Comparison of ENCODE assay signal across 21 cellular contexts in genomic region chr16:72837846-72838661, GRCh38.
DNase-seq lines count a peak whose midpoint lies in the region; ATAC-seq and TF ChIP-seq lines count a peak whose summit lies in the region.
"Had no signal": no experiment of that assay in that cellular context is flagged by ENCODE, and none has a peak within 500 bp of the region (broad histone marks: within the 10 kb centered on the region; RNA-seq: fewer than 3 reads in every experiment).

No MANE protein-coding gene starts in this region.

- no peak overlapping the region for H3K4me3 Mint-ChIP-seq in activated naive CD8-positive, alpha-beta T cell treated with anti-CD3 and anti-CD28 coated beads, Interleukin-2, amount 50 U/mL, for 24 hours
- H3K4me3 Mint-ChIP-seq: activated CD4-positive, alpha-beta T cell treated with anti-CD3 and anti-CD28 coated beads, Interleukin-2, amount 10 ng/mL, durations not matched to agents 24 days and 14 days; activated naive CD4-positive, alpha-beta T cell treated with anti-CD3 and anti-CD28 coated beads for 36 hours; activated T-cell treated with anti-CD3 and anti-CD28 coated beads, Interleukin-2, amount 50 U/mL, for 72 hours; T-helper 1 cell treated with Interleukin-12 subunit alpha and Interleukin-12 subunit beta and Interleukin-4 antibody, amounts not matched to agents 30 μg/mL and 1 μg/mL, for 36 hours had no signal

- no peak overlapping the region for H3K4me3 ChIP-seq in H7 (ENCODE audit: insufficient read depth, low read depth, low read length)
- H3K4me3 ChIP-seq in astrocyte of the cerebellum (ENCODE audit: low read depth, low read length), result no peak overlapping the region
- H3K4me3 ChIP-seq: BLaER1, GM23248, ovary, right lobe of liver had no signal

- no peaks in the 10 kb centered on the region for H3K27me3 Mint-ChIP-seq in activated naive CD8-positive, alpha-beta T cell treated with anti-CD3 and anti-CD28 coated beads, Interleukin-2, amount 50 U/mL, for 24 hours

- H3K27me3 ChIP-seq in H7 (ENCODE audit: control insufficient read depth, insufficient read depth, low read length), result no peaks in the 10 kb centered on the region
- H3K27me3 ChIP-seq: BLaER1, ovary, right lobe of liver had no signal

- H3K36me3 Mint-ChIP-seq in activated naive CD8-positive, alpha-beta T cell treated with anti-CD3 and anti-CD28 coated beads, Interleukin-2, amount 50 U/mL, for 24 hours (ENCODE audit: low read depth), result no peaks in the 10 kb centered on the region

- peak; percentile 52 for DNase-seq in H7
- DNase-seq in astrocyte of the cerebellum (ENCODE audit: low read depth), result peak; percentile 53
- peak; percentile 36 for DNase-seq in iPS-NIHi7 (ENCODE audit: extremely low spot score)
- DNase-seq in posterior vena cava (ENCODE audit: low spot score), result peak; percentile 55
- DNase-seq in activated naive CD8-positive, alpha-beta T cell treated with anti-CD3 and anti-CD28 coated beads, Interleukin-2, amount 50 U/mL, for 24 hours, result no peak
- no peak for DNase-seq in activated CD4-positive, CD25-positive, alpha-beta regulatory T cell treated with anti-CD3 and anti-CD28 coated beads, Interleukin-2, amount 50 U/mL, for 72 hours
- no peak for DNase-seq in NCI-H1092 treated with DMSO at 0.1 percent for 48 hours (lab: John Stamatoyannopoulos, UW)
- DNase-seq in effector CD4-positive, alpha-beta T cell, result no peak
- DNase-seq: activated CD4-positive, alpha-beta T cell treated with anti-CD3 and anti-CD28 coated beads, Interleukin-2, amount 10 ng/mL, durations not matched to agents 24 days and 14 days; activated naive CD4-positive, alpha-beta T cell treated with anti-CD3 and anti-CD28 coated beads for 36 hours; activated T-cell treated with anti-CD3 and anti-CD28 coated beads, Interleukin-2, amount 50 U/mL, for 72 hours; anterior cingulate cortex; GM23248; head of caudate nucleus; NCI-H69; ovary; right lobe of liver; stimulated activated CD4-positive, alpha-beta T cell treated with anti-CD3 and anti-CD28 coated beads, Interleukin-15, amount 100 ng/mL, for 24 hours; substantia nigra had no signal

- in situ Hi-C loops in astrocyte of the cerebellum (cut with HindIII; ENCODE audit: low sequenced_read_pairs), result no loop called here

- ATAC-seq in activated naive CD8-positive, alpha-beta T cell treated with anti-CD3 and anti-CD28 coated beads, Interleukin-2, amount 50 U/mL, for 24 hours, result no peak
- ATAC-seq: activated T-cell treated with anti-CD3 and anti-CD28 coated beads, Interleukin-2, amount 50 U/mL, for 72 hours; right lobe of liver had no signal

- peak; percentile 35 for TF ChIP-seq CTCF in astrocyte of the cerebellum (IDR thresholded peaks at IDR 0.05; ENCODE audit: low read depth, low read length, missing control alignments)

- H3K4me1 Mint-ChIP-seq in activated naive CD8-positive, alpha-beta T cell treated with anti-CD3 and anti-CD28 coated beads, Interleukin-2, amount 50 U/mL, for 24 hours, result no peaks in the 10 kb centered on the region

- no peaks in the 10 kb centered on the region for H3K9me3 Mint-ChIP-seq in activated naive CD8-positive, alpha-beta T cell treated with anti-CD3 and anti-CD28 coated beads, Interleukin-2, amount 50 U/mL, for 24 hours
- H3K9me3 Mint-ChIP-seq: activated CD4-positive, alpha-beta T cell treated with anti-CD3 and anti-CD28 coated beads, Interleukin-2, amount 10 ng/mL, durations not matched to agents 24 days and 14 days; activated naive CD4-positive, alpha-beta T cell treated with anti-CD3 and anti-CD28 coated beads for 36 hours; activated T-cell treated with anti-CD3 and anti-CD28 coated beads, Interleukin-2, amount 50 U/mL, for 72 hours; T-helper 1 cell treated with Interleukin-12 subunit alpha and Interleukin-12 subunit beta and Interleukin-4 antibody, amounts not matched to agents 30 μg/mL and 1 μg/mL, for 36 hours had no signal

- H3K27ac Mint-ChIP-seq in activated naive CD8-positive, alpha-beta T cell treated with anti-CD3 and anti-CD28 coated beads, Interleukin-2, amount 50 U/mL, for 24 hours, result no peak overlapping the region
- H3K27ac Mint-ChIP-seq: activated CD4-positive, alpha-beta T cell treated with anti-CD3 and anti-CD28 coated beads, Interleukin-2, amount 10 ng/mL, durations not matched to agents 24 days and 14 days; activated naive CD4-positive, alpha-beta T cell treated with anti-CD3 and anti-CD28 coated beads for 36 hours; activated T-cell treated with anti-CD3 and anti-CD28 coated beads, Interleukin-2, amount 50 U/mL, for 72 hours; T-helper 1 cell treated with Interleukin-12 subunit alpha and Interleukin-12 subunit beta and Interleukin-4 antibody, amounts not matched to agents 30 μg/mL and 1 μg/mL, for 36 hours had no signal

- intact Hi-C loops in posterior vena cava (cut with DNase I), result loop anchor here (10.0 kb wide), 3 partner anchors 117 to 357 kb away; partner anchors contain the start of gene ZFHX3 (in 1 of the 2)

- no peaks in the 10 kb centered on the region for H3K36me3 ChIP-seq in H7 (replicated peaks; ENCODE audit: control insufficient read depth, insufficient read depth, low read length)
- H3K36me3 ChIP-seq: BLaER1, ovary, right lobe of liver had no signal

Comparison
In these comparisons a context has a peak if more than half of its experiments do, and no peak if none do; other contexts are left out.
1. DNase-seq: peak in H7 (single experiment), astrocyte of the cerebellum (single experiment), iPS-NIHi7 (single experiment) and posterior vena cava (single experiment); none in activated naive CD8-positive, alpha-beta T cell treated with anti-CD3 and anti-CD28 coated beads, Interleukin-2, amount 50 U/mL, for 24 hours (single experiment), activated CD4-positive, CD25-positive, alpha-beta regulatory T cell treated with anti-CD3 and anti-CD28 coated beads, Interleukin-2, amount 50 U/mL, for 72 hours (single experiment), NCI-H1092 treated with DMSO at 0.1 percent for 48 hours (single experiment) and effector CD4-positive, alpha-beta T cell (single experiment).